In the genomic region with DNA sequence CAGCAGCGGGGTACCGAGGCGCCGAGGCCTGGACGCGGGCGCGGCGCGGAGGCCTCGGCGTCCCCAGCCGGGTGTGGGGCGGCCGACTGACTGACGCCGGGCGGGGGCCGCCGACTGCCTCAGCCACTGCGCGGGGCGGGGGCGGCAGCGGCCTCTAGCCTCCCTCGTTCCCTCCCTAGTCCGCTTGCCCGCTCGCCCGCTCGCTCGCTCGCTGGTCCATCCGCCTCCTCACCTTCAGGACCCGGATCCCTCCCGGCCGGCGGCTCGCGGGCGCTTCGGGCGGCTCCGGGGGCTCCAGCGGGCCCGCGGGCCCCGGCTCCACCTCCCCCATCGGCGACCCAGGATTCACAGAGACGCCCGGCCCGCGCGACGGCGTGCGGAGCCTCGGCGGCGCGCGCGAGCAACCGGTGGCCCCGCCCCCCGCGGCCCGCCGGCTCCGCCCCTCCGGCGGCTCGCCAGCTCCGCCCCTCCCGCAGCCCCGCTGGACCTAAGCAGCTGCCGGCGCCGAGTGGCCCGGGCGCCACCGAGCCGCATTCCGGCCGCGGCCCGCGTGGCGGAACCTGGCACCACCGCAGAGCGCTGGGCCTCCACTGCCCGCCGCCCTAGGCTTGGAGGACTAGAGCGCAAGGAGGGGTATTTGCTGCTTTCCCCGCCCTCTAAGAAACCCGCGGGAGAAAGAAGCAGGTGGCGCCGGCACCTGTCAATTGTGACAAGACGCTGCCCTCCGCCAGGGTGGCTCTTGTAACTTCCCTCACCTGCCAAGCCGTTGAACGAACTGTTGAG, we compare ENCODE assay signal across 1 cellular context.
TF ChIP-seq lines count a peak whose summit lies in the region.

No MANE protein-coding gene starts in this region.

TF ChIP-seq in GM12878, 131 proteins besides CTCF, POLR2A, EP300 and RAD21 (continued from another document and continues in another):
- TF ChIP-seq ZNF217 (IDR thresholded peaks at IDR 0.05) (no peak), BACH1 (IDR thresholded peaks at IDR 0.05; ENCODE audit: borderline replicate concordance) (no peak), EGR1 (IDR thresholded peaks at IDR 0.05; ENCODE audit: borderline replicate concordance in 1 of 2, low read depth in 2 of 2, low read length in 2 of 2) (peak in 1 of 2 experiments; percentile 89; a peak in 2 of 3 replicates), SUZ12 (IDR thresholded peaks at IDR 0.05; ENCODE audit: unreplicated experiment) (no peak), EZH2 (IDR thresholded peaks at IDR 0.05; ENCODE audit: borderline replicate concordance, control insufficient read depth, low read depth, low read length) (no peak), RBBP5 (conservative IDR thresholded peaks at IDR 0.05) (no peak), BRCA1 (IDR thresholded peaks at IDR 0.05; ENCODE audit: low read depth, low read length) (no peak), MTA3 (IDR thresholded peaks at IDR 0.05; ENCODE audit: borderline replicate concordance, low read length) (no peak), ZSCAN29 (IDR thresholded peaks at IDR 0.05) (no peak), KAT2A (conservative IDR thresholded peaks at IDR 0.05; ENCODE audit: control insufficient read depth, low read depth, low read length) (no peak), ZNF274 (IDR thresholded peaks at IDR 0.05; ENCODE audit: insufficient read depth, insufficient read length) (no peak), CHD4 (IDR thresholded peaks at IDR 0.05) (no peak), CREB1 (IDR thresholded peaks at IDR 0.05; ENCODE audit: low read depth) (no peak), SRF (IDR thresholded peaks at IDR 0.05; ENCODE audit: low read depth in 2 of 2, low read length in 2 of 2) (no peak), RUNX3 (IDR thresholded peaks at IDR 0.05; ENCODE audit: low read length) (no peak), ETV6 (conservative IDR thresholded peaks at IDR 0.05 in 1 of 2, IDR thresholded peaks at IDR 0.05 in 1 of 2; ENCODE audit: borderline replicate concordance in 1 of 2, low read depth in 1 of 2) (no peak), JUND (IDR thresholded peaks at IDR 0.05; ENCODE audit: low read depth, low read length) (no peak), ASH2L (IDR thresholded peaks at IDR 0.05; ENCODE audit: borderline replicate concordance, low read depth) (no peak), MTA2 (IDR thresholded peaks at IDR 0.05; ENCODE audit: low read depth) (no peak), RELA (IDR thresholded peaks at IDR 0.05; ENCODE audit: borderline replicate concordance, partially characterized antibody) (no peak), CBX5 (IDR thresholded peaks at IDR 0.05; ENCODE audit: low read depth) (no peak), CBX3 (IDR thresholded peaks at IDR 0.05; ENCODE audit: borderline replicate concordance, low read depth) (no peak), GATAD2B (conservative IDR thresholded peaks at IDR 0.05; ENCODE audit: low read depth) (no peak), DPF2 (IDR thresholded peaks at IDR 0.05) (peak; percentile 75; the same call in 1 of the 2 replicates), NR2C2 (IDR thresholded peaks at IDR 0.05; ENCODE audit: borderline replicate concordance, control insufficient read depth, insufficient read length, low read depth) (no peak), PAX5 (IDR thresholded peaks at IDR 0.05; ENCODE audit: borderline replicate concordance, low read depth, low read length) (no peak), PAX8 (IDR thresholded peaks at IDR 0.05) (no peak), KLF5 (IDR thresholded peaks at IDR 0.05; ENCODE audit: partially characterized antibody) (peak; percentile 43), KDM1A (IDR thresholded peaks at IDR 0.05; ENCODE audit: borderline replicate concordance) (no peak), SREBF1 (IDR thresholded peaks at IDR 0.05; ENCODE audit: low read length) (no peak), MYC (IDR thresholded peaks at IDR 0.05; ENCODE audit: insufficient read depth, insufficient read length, insufficient replicate concordance, low read length, severe bottlenecking) (no peak), WRNIP1 (IDR thresholded peaks at IDR 0.05; ENCODE audit: borderline replicate concordance, low read depth, low read length) (no peak), SUPT20H (IDR thresholded peaks at IDR 0.05; ENCODE audit: borderline replicate concordance, control insufficient read depth, low read depth, low read length) (no peak), MEF2B (IDR thresholded peaks at IDR 0.05; ENCODE audit: partially characterized antibody, poor library complexity, severe bottlenecking) (no peak), TBL1XR1 (IDR thresholded peaks at IDR 0.05; ENCODE audit: low read depth, low read length) (no peak), YY1 (IDR thresholded peaks at IDR 0.05; ENCODE audit: low read depth, low read length) (no peak; the same call in 1 of the 2 replicates), RAD51 (IDR thresholded peaks at IDR 0.05) (no peak), GABPA (IDR thresholded peaks at IDR 0.05; ENCODE audit: low read depth) (no peak), CEBPB (IDR thresholded peaks at IDR 0.05; ENCODE audit: borderline replicate concordance in 1 of 2, low read depth in 2 of 2, low read length in 2 of 2) (no peak), ZBED1 (IDR thresholded peaks at IDR 0.05; ENCODE audit: borderline replicate concordance) (no peak), SIN3A (IDR thresholded peaks at IDR 0.05; ENCODE audit: low read depth, low read length) (peak; percentile 65; the same call in 1 of the 2 replicates), TCF3 (IDR thresholded peaks at IDR 0.05; ENCODE audit: borderline replicate concordance, insufficient read depth, low read depth, low read length) (no peak)
- TF ChIP-seq, protein P1, sequence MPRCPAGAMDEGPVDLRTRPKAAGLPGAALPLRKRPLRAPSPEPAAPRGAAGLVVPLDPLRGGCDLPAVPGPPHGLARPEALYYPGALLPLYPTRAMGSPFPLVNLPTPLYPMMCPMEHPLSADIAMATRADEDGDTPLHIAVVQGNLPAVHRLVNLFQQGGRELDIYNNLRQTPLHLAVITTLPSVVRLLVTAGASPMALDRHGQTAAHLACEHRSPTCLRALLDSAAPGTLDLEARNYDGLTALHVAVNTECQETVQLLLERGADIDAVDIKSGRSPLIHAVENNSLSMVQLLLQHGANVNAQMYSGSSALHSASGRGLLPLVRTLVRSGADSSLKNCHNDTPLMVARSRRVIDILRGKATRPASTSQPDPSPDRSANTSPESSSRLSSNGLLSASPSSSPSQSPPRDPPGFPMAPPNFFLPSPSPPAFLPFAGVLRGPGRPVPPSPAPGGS (IDR thresholded peaks at IDR 0.05; ENCODE audit: borderline replicate concordance, insufficient read depth, low read depth, low read length, poor library complexity, severe bottlenecking), result no peak
- TF ChIP-seq, protein P2, sequence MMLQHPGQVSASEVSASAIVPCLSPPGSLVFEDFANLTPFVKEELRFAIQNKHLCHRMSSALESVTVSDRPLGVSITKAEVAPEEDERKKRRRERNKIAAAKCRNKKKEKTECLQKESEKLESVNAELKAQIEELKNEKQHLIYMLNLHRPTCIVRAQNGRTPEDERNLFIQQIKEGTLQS (IDR thresholded peaks at IDR 0.05; ENCODE audit: borderline replicate concordance, extremely low read depth, low read depth, low read length), result no peak
- TF ChIP-seq, protein P3, sequence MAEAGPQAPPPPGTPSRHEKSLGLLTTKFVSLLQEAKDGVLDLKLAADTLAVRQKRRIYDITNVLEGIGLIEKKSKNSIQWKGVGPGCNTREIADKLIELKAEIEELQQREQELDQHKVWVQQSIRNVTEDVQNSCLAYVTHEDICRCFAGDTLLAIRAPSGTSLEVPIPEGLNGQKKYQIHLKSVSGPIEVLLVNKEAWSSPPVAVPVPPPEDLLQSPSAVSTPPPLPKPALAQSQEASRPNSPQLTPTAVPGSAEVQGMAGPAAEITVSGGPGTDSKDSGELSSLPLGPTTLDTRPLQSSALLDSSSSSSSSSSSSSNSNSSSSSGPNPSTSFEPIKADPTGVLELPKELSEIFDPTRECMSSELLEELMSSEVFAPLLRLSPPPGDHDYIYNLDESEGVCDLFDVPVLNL (IDR thresholded peaks at IDR 0.05; ENCODE audit: low read depth, low read length), result no peak
- TF ChIP-seq, protein P4, sequence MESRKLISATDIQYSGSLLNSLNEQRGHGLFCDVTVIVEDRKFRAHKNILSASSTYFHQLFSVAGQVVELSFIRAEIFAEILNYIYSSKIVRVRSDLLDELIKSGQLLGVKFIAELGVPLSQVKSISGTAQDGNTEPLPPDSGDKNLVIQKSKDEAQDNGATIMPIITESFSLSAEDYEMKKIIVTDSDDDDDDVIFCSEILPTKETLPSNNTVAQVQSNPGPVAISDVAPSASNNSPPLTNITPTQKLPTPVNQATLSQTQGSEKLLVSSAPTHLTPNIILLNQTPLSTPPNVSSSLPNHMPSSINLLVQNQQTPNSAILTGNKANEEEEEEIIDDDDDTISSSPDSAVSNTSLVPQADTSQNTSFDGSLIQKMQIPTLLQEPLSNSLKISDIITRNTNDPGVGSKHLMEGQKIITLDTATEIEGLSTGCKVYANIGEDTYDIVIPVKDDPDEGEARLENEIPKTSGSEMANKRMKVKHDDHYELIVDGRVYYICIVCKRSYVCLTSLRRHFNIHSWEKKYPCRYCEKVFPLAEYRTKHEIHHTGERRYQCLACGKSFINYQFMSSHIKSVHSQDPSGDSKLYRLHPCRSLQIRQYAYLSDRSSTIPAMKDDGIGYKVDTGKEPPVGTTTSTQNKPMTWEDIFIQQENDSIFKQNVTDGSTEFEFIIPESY (IDR thresholded peaks at IDR 0.05), result no peak
- TF ChIP-seq, protein P5, sequence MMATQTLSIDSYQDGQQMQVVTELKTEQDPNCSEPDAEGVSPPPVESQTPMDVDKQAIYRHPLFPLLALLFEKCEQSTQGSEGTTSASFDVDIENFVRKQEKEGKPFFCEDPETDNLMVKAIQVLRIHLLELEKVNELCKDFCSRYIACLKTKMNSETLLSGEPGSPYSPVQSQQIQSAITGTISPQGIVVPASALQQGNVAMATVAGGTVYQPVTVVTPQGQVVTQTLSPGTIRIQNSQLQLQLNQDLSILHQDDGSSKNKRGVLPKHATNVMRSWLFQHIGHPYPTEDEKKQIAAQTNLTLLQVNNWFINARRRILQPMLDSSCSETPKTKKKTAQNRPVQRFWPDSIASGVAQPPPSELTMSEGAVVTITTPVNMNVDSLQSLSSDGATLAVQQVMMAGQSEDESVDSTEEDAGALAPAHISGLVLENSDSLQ (IDR thresholded peaks at IDR 0.05), result peak; percentile 55; the same call in 1 of the 2 replicates
- TF ChIP-seq, protein P6, sequence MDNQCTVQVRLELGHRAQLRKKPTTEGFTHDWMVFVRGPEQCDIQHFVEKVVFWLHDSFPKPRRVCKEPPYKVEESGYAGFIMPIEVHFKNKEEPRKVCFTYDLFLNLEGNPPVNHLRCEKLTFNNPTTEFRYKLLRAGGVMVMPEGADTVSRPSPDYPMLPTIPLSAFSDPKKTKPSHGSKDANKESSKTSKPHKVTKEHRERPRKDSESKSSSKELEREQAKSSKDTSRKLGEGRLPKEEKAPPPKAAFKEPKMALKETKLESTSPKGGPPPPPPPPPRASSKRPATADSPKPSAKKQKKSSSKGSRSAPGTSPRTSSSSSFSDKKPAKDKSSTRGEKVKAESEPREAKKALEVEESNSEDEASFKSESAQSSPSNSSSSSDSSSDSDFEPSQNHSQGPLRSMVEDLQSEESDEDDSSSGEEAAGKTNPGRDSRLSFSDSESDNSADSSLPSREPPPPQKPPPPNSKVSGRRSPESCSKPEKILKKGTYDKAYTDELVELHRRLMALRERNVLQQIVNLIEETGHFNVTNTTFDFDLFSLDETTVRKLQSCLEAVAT (IDR thresholded peaks at IDR 0.05), result no peak
- TF ChIP-seq, protein P7, sequence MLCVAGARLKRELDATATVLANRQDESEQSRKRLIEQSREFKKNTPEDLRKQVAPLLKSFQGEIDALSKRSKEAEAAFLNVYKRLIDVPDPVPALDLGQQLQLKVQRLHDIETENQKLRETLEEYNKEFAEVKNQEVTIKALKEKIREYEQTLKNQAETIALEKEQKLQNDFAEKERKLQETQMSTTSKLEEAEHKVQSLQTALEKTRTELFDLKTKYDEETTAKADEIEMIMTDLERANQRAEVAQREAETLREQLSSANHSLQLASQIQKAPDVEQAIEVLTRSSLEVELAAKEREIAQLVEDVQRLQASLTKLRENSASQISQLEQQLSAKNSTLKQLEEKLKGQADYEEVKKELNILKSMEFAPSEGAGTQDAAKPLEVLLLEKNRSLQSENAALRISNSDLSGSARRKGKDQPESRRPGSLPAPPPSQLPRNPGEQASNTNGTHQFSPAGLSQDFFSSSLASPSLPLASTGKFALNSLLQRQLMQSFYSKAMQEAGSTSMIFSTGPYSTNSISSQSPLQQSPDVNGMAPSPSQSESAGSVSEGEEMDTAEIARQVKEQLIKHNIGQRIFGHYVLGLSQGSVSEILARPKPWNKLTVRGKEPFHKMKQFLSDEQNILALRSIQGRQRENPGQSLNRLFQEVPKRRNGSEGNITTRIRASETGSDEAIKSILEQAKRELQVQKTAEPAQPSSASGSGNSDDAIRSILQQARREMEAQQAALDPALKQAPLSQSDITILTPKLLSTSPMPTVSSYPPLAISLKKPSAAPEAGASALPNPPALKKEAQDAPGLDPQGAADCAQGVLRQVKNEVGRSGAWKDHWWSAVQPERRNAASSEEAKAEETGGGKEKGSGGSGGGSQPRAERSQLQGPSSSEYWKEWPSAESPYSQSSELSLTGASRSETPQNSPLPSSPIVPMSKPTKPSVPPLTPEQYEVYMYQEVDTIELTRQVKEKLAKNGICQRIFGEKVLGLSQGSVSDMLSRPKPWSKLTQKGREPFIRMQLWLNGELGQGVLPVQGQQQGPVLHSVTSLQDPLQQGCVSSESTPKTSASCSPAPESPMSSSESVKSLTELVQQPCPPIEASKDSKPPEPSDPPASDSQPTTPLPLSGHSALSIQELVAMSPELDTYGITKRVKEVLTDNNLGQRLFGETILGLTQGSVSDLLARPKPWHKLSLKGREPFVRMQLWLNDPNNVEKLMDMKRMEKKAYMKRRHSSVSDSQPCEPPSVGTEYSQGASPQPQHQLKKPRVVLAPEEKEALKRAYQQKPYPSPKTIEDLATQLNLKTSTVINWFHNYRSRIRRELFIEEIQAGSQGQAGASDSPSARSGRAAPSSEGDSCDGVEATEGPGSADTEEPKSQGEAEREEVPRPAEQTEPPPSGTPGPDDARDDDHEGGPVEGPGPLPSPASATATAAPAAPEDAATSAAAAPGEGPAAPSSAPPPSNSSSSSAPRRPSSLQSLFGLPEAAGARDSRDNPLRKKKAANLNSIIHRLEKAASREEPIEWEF (IDR thresholded peaks at IDR 0.05; ENCODE audit: insufficient replicate concordance, low read depth, low read length), result no peak
- TF ChIP-seq, protein P8, sequence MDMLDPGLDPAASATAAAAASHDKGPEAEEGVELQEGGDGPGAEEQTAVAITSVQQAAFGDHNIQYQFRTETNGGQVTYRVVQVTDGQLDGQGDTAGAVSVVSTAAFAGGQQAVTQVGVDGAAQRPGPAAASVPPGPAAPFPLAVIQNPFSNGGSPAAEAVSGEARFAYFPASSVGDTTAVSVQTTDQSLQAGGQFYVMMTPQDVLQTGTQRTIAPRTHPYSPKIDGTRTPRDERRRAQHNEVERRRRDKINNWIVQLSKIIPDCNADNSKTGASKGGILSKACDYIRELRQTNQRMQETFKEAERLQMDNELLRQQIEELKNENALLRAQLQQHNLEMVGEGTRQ (IDR thresholded peaks at IDR 0.05; ENCODE audit: borderline replicate concordance, low read depth, low read length), result no peak
- TF ChIP-seq, protein P9, sequence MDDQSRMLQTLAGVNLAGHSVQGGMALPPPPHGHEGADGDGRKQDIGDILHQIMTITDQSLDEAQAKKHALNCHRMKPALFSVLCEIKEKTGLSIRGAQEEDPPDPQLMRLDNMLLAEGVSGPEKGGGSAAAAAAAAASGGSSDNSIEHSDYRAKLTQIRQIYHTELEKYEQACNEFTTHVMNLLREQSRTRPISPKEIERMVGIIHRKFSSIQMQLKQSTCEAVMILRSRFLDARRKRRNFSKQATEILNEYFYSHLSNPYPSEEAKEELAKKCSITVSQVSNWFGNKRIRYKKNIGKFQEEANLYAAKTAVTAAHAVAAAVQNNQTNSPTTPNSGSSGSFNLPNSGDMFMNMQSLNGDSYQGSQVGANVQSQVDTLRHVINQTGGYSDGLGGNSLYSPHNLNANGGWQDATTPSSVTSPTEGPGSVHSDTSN (IDR thresholded peaks at IDR 0.05; ENCODE audit: insufficient replicate concordance, low read depth, low read length), result peak; percentile 32
